In genomic region chr9:68913054-68913453, GRCh38 we compare ENCODE assay signal across 12 cellular contexts.
"Had no signal": no experiment of that assay in that cellular context is flagged by ENCODE, and none has a peak within 500 bp of the region (broad histone marks: within the 10 kb centered on the region; RNA-seq: fewer than 3 reads in every experiment).

No MANE protein-coding gene starts in this region.

- H3K4me3 Mint-ChIP-seq: activated CD4-positive, alpha-beta T cell treated with anti-CD3 and anti-CD28 coated beads, Interleukin-2, amount 10 ng/mL, durations not matched to agents 7 days and 5 days; effector memory CD8-positive, alpha-beta T cell; nephron had no signal

- H3K4me3 ChIP-seq: psoas muscle had no signal

- DNase-seq: activated CD4-positive, alpha-beta T cell treated with anti-CD3 and anti-CD28 coated beads, Interleukin-2, amount 10 ng/mL, durations not matched to agents 7 days and 5 days; activated naive CD4-positive, alpha-beta T cell treated with Interleukin-2 at 50 U/mL for 16 hours; aorta; dermis blood vessel endothelial cell; effector memory CD8-positive, alpha-beta T cell; foreskin melanocyte; kidney glomerular epithelial cell; occipital lobe; psoas muscle had no signal

- ATAC-seq: effector memory CD8-positive, alpha-beta T cell; psoas muscle; sciatic nerve had no signal

- H3K27ac Mint-ChIP-seq: activated CD4-positive, alpha-beta T cell treated with anti-CD3 and anti-CD28 coated beads, Interleukin-2, amount 10 ng/mL, durations not matched to agents 7 days and 5 days; effector memory CD8-positive, alpha-beta T cell; nephron had no signal

- H3K27ac ChIP-seq: epithelial cell of prostate, psoas muscle had no signal

- H3K4me1 ChIP-seq: psoas muscle had no signal

- H3K9me3 ChIP-seq: psoas muscle had no signal

- H3K9me3 Mint-ChIP-seq: effector memory CD8-positive, alpha-beta T cell; nephron had no signal
